26 cellular contexts compared by ENCODE assay signal in genomic region chr17:81229666-81229920, GRCh38.
"Had no signal": no experiment of that assay in that cellular context is flagged by ENCODE, and none has a peak within 500 bp of the region (broad histone marks: within the 10 kb centered on the region; RNA-seq: fewer than 3 reads in every experiment).

No MANE protein-coding gene starts in this region.

- H3K27ac Mint-ChIP-seq: activated CD4-positive, alpha-beta memory T cell treated with anti-CD3 and anti-CD28 coated beads, Interleukin-2, amount 10 ng/mL, durations not matched to agents 7 days and 5 days; activated CD4-positive, alpha-beta T cell treated with anti-CD3 and anti-CD28 coated beads, Interleukin-2, amount 10 ng/mL, durations not matched to agents 7 days and 5 days; activated naive CD8-positive, alpha-beta T cell treated with anti-CD3 and anti-CD28 coated beads, Interleukin-2, amount 50 U/mL, for 24 hours; activated T-helper 2 cell treated with anti-CD3 and anti-CD28 coated beads, Interferon-gamma antibody, Interleukin-2, Interleukin-4, amounts not matched to agents 10 μg/mL and 5 μg/mL and 100 μg/mL, durations not matched to agents 14 hours and 24 hours and 36 hours; brain had no signal

- H3K4me3 Mint-ChIP-seq: activated CD4-positive, alpha-beta memory T cell treated with anti-CD3 and anti-CD28 coated beads, Interleukin-2, amount 10 ng/mL, durations not matched to agents 7 days and 5 days; activated CD4-positive, alpha-beta T cell treated with anti-CD3 and anti-CD28 coated beads, Interleukin-2, amount 10 ng/mL, durations not matched to agents 7 days and 5 days; activated naive CD8-positive, alpha-beta T cell treated with anti-CD3 and anti-CD28 coated beads, Interleukin-2, amount 50 U/mL, for 24 hours; brain had no signal

- H3K4me2 ChIP-seq: SK-N-SH had no signal

- H3K9me3 Mint-ChIP-seq: activated naive CD8-positive, alpha-beta T cell treated with anti-CD3 and anti-CD28 coated beads, Interleukin-2, amount 50 U/mL, for 24 hours; activated T-helper 2 cell treated with anti-CD3 and anti-CD28 coated beads, Interferon-gamma antibody, Interleukin-2, Interleukin-4, amounts not matched to agents 10 μg/mL and 5 μg/mL and 100 μg/mL, durations not matched to agents 14 hours and 24 hours and 36 hours had no signal

- H3K27me3 ChIP-seq: SJCRH30 had no signal

- H3K27ac ChIP-seq: SJCRH30, VCaP had no signal

- H3K9me3 ChIP-seq: SJCRH30, SK-N-SH had no signal

- H3K9ac ChIP-seq: SK-N-SH had no signal

- H3K4me3 ChIP-seq: SJCRH30 had no signal

- ATAC-seq: activated naive CD8-positive, alpha-beta T cell treated with anti-CD3 and anti-CD28 coated beads, Interleukin-2, amount 50 U/mL, for 24 hours; Panc1 had no signal

- DNase-seq: activated CD4-positive, alpha-beta memory T cell treated with anti-CD3 and anti-CD28 coated beads, Interleukin-2, amount 10 ng/mL, durations not matched to agents 7 days and 5 days; activated CD4-positive, alpha-beta T cell treated with anti-CD3 and anti-CD28 coated beads, Interleukin-2, amount 10 ng/mL, durations not matched to agents 7 days and 5 days; activated CD4-positive, CD25-positive, alpha-beta regulatory T cell; activated naive CD4-positive, alpha-beta T cell treated with anti-CD3 and anti-CD28 coated beads, Interleukin-2, amount 50 U/mL, for 16 hours; activated naive CD8-positive, alpha-beta T cell treated with anti-CD3 and anti-CD28 coated beads, Interleukin-2, amount 50 U/mL, for 24 hours; activated T-cell treated with anti-CD3 and anti-CD28 coated beads for 4 hours; activated T-cell treated with anti-CD3 and anti-CD28 coated beads, Interleukin-2, amount 50 U/mL, for 48 hours; amniotic stem cell; Karpas-422; MM.1S; NCI-H1105; NCI-H1436; NCI-H1694 treated with DMSO at 0.1 percent for 48 hours; NCI-H2029 treated with DMSO at 0.1 percent for 48 hours; NCI-H510A treated with DMSO at 0.1 percent for 48 hours; NCI-H69; NK-92 treated with Interleukin-12 subunit alpha and Interleukin-12 subunit beta, amount 100 ng/mL, for 24 hours; OCI-M1; RPMI8226; SJCRH30; SK-N-SH; T-helper 1 cell had no signal

- H3K4me1 Mint-ChIP-seq: brain had no signal

- H3K27me3 Mint-ChIP-seq: activated CD4-positive, alpha-beta memory T cell treated with anti-CD3 and anti-CD28 coated beads, Interleukin-2, amount 10 ng/mL, durations not matched to agents 7 days and 5 days; activated CD4-positive, alpha-beta T cell treated with anti-CD3 and anti-CD28 coated beads, Interleukin-2, amount 10 ng/mL, durations not matched to agents 7 days and 5 days; activated naive CD8-positive, alpha-beta T cell treated with anti-CD3 and anti-CD28 coated beads, Interleukin-2, amount 50 U/mL, for 24 hours; brain had no signal

- H3K4me1 ChIP-seq: SJCRH30 had no signal
